8 cellular contexts compared by ENCODE assay signal in genomic region chr1:236516929-236517704, GRCh38. TPM values are rescaled to one million over a fixed set of nuclear protein-coding genes. Genes with fewer than 3 reads are reported as not detected.
DNase-seq lines count a peak whose midpoint lies in the region; ATAC-seq and TF ChIP-seq lines count a peak whose summit lies in the region.

No MANE protein-coding gene starts in this region.

- TF ChIP-seq CTCF in C4-2B (conservative IDR thresholded peaks at IDR 0.05) = no peak

- H3K27ac ChIP-seq in C4-2B = peak overlapping the region; percentile 92

- ATAC-seq in left colon (peak; percentile 73), HG03432 (IDR thresholded peaks at IDR 0.05; ENCODE audit: unreplicated experiment) (no peak)

- peak; percentile 72 for DNase-seq in HT-29 (ENCODE audit: low spot score)
- peak; percentile 35 for DNase-seq in activated effector memory CD4-positive, alpha-beta T cell treated with Interleukin-2 at 50 U/mL for 16 hours
- DNase-seq in left colon = no peak
- no peak for DNase-seq in NCI-H187 treated with DMSO at 0.1 percent for 48 hours (lab: John Stamatoyannopoulos, UW)
- no peak for DNase-seq in D341Med (ENCODE audit: low spot score)
- no peak for DNase-seq in T1000 (lab: John Stamatoyannopoulos, UW)

- intact Hi-C loops in left colon (cut with DNase I, micrococcal nuclease) = no loop called here

RNA-seq across cellular contexts. Expression of gene LGALS8, which starts 6.7 kb away (rescaled TPM):
- 25.1 and 32.0 TPM in 2 replicates for total RNA-seq in HT-29 (2014; rRNA removed; shearing (Covaris generic))
- 10 to 100 TPM; 39.2 to 42.0 TPM for total RNA-seq in left colon

Comparison
In these comparisons a context has a peak if more than half of its experiments do, and no peak if none do; other contexts are left out.
1. DNase-seq: peak in HT-29 (single experiment) and activated effector memory CD4-positive, alpha-beta T cell treated with Interleukin-2 at 50 U/mL for 16 hours (single experiment); none in left colon (0 of 2), NCI-H187 treated with DMSO at 0.1 percent for 48 hours (single experiment), D341Med (single experiment) and T1000 (single experiment).